1 cellular context compared by ENCODE assay signal in the genomic region with DNA sequence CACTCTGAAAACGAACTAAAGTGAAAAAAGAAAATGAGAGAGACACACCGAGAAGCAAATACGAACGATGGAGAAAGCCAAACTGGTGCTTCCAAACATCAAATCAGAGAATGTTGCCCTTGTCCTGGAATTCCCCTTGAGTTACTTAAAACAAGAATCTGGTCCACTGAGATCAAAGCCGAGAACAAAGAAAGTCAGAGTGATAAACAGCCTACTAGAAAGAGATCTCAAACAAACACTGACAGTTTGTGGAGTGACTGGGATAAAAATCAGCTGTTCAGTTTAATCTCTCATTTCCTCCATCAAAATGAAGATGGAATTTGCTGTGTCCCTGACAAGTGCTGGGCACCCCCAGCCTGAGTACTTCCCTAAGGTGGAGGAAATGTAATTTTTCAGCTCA.
TF ChIP-seq lines count a peak whose summit lies in the region.

No MANE protein-coding gene starts in this region.

TF ChIP-seq in IMR-90, 13 proteins besides CTCF, POLR2A, EP300 and RAD21:
- TF ChIP-seq CEBPB (IDR thresholded peaks at IDR 0.05; ENCODE audit: low read depth, low read length) (no peak), BHLHE40 (IDR thresholded peaks at IDR 0.05; ENCODE audit: low read depth, low read length) (no peak), MAZ (IDR thresholded peaks at IDR 0.05; ENCODE audit: borderline replicate concordance, low read depth, low read length) (no peak), MAFK (IDR thresholded peaks at IDR 0.05; ENCODE audit: low read depth, low read length) (no peak), RCOR1 (IDR thresholded peaks at IDR 0.05; ENCODE audit: insufficient replicate concordance, low read length) (no peak), SMC3 (IDR thresholded peaks at IDR 0.05; ENCODE audit: low read depth, low read length) (no peak), CHD1 (IDR thresholded peaks at IDR 0.05; ENCODE audit: low read depth, low read length) (no peak), MXI1 (IDR thresholded peaks at IDR 0.05; ENCODE audit: borderline replicate concordance, low read depth, low read length) (no peak), FOS (IDR thresholded peaks at IDR 0.05; ENCODE audit: low read depth, low read length) (no peak), RFX5 (IDR thresholded peaks at IDR 0.05; ENCODE audit: low read depth, low read length) (no peak), NFE2L2 (IDR thresholded peaks at IDR 0.05; ENCODE audit: low read depth, low read length) (no peak)
- TF ChIP-seq, protein P1, sequence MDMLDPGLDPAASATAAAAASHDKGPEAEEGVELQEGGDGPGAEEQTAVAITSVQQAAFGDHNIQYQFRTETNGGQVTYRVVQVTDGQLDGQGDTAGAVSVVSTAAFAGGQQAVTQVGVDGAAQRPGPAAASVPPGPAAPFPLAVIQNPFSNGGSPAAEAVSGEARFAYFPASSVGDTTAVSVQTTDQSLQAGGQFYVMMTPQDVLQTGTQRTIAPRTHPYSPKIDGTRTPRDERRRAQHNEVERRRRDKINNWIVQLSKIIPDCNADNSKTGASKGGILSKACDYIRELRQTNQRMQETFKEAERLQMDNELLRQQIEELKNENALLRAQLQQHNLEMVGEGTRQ (IDR thresholded peaks at IDR 0.05; ENCODE audit: low read depth, low read length), result no peak
- TF ChIP-seq, protein P2, sequence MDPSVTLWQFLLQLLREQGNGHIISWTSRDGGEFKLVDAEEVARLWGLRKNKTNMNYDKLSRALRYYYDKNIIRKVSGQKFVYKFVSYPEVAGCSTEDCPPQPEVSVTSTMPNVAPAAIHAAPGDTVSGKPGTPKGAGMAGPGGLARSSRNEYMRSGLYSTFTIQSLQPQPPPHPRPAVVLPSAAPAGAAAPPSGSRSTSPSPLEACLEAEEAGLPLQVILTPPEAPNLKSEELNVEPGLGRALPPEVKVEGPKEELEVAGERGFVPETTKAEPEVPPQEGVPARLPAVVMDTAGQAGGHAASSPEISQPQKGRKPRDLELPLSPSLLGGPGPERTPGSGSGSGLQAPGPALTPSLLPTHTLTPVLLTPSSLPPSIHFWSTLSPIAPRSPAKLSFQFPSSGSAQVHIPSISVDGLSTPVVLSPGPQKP (IDR thresholded peaks at IDR 0.05; ENCODE audit: borderline replicate concordance, low read depth, low read length), result no peak
